Comparison of ENCODE assay signal across 11 cellular contexts in the genomic region with DNA sequence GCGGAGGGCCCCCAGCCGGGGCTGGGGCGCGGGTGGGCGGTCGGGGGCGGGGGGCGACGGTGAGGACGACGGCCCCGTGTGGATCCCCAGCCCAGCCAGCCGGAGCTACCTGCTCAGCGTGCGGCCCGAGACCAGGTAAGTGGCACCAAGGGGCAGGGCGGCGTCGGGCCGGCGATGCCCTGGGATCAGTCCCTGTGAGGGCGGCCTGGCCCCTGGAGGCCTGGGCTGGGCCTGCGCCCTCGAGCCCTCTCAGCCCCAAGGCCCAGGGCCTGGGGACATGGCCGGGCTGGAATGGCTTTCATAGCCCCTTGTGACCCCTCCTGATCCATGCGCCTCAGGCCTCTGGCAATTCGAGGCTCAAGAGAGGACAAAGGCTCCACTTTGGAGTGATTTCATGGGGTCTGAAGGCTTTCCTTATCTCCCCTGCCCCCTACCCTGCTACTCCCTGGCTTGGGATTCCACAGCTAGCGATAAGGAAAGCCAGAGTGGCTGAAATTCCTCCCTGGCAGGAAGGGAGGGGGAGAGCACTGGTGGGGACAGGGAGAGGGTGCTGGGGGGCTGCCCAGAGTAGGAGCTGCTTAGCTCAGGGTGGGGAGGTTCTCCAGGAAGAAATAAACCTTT. TPM values are rescaled to one million over a fixed set of nuclear protein-coding genes. Genes with fewer than 3 reads are reported as not detected.
DNase-seq lines count a peak whose midpoint lies in the region; ATAC-seq and TF ChIP-seq lines count a peak whose summit lies in the region.
"Had no signal": no experiment of that assay in that cellular context is flagged by ENCODE, and none has a peak within 500 bp of the region (broad histone marks: within the 10 kb centered on the region; RNA-seq: fewer than 3 reads in every experiment).

No MANE protein-coding gene starts in this region.

- POLR2A ChIA-PET in WTC11 (lab: Charles Lee), result interaction anchor here (0.7 to 1.0 kb wide), 2 partner anchors 85 to 163 kb away, joined by 3 read pairs; no protein-coding TSS in a partner anchor
- POLR2A ChIA-PET in CD8-positive, alpha-beta memory T cell (lab: Charles Lee), result no interaction called here

- no peak for TF ChIP-seq CTCF in 22Rv1 (IDR thresholded peaks at IDR 0.05)
- no peak for TF ChIP-seq CTCF in WTC11 (IDR thresholded peaks at IDR 0.05)
- no peak for TF ChIP-seq CTCF in heart right ventricle (IDR thresholded peaks at IDR 0.05)
- no peak for TF ChIP-seq CTCF in nephron progenitor cell (IDR thresholded peaks at IDR 0.05)

- no peaks in the 10 kb centered on the region for H3K27me3 ChIP-seq in heart right ventricle
- no peaks in the 10 kb centered on the region for H3K27me3 ChIP-seq in CD8-positive, alpha-beta memory T cell (ENCODE audit: insufficient read depth, low read length, poor library complexity, severe bottlenecking)

- H3K9me3 ChIP-seq in heart right ventricle, result no peaks in the 10 kb centered on the region
- H3K9me3 ChIP-seq in CD8-positive, alpha-beta memory T cell (ENCODE audit: low read length), result no peaks in the 10 kb centered on the region

- peaks cover 0 to 4% (median 0%) of the 10 kb centered on the region in 9 donors for H3K36me3 ChIP-seq in heart right ventricle
- no peaks in the 10 kb centered on the region for H3K36me3 ChIP-seq in CD8-positive, alpha-beta memory T cell (ENCODE audit: insufficient read depth, low read length)

- H3K4me1 Mint-ChIP-seq in WTC11 (peaks cover 41% of the 10 kb centered on the region), nephron progenitor cell (peaks cover 44% of the 10 kb centered on the region)
- H3K4me1 Mint-ChIP-seq in CD8-positive, alpha-beta memory T cell, result peaks cover 5 to 11% (median 10%) of the 10 kb centered on the region in 3 donors

- H3K27ac ChIP-seq in 22Rv1 (peak overlapping the region; percentile 73), heart right ventricle (peak overlapping the region; percentile 91 to 99 (median 96))
- H3K27ac ChIP-seq in CD8-positive, alpha-beta memory T cell (ENCODE audit: low read depth, low read length), result no peak overlapping the region
- H3K27ac ChIP-seq: KMS-11 had no signal

- CTCF ChIA-PET in WTC11 (lab: Charles Lee), result interaction anchor here (0.6 to 2.7 kb wide), 17 partner anchors 9 to 255 kb away, joined by 3 to 10 read pairs (median 3); a partner anchor contains a TSS
- CTCF ChIA-PET in CD8-positive, alpha-beta memory T cell (lab: Charles Lee), result no interaction called here

- H3K27me3 Mint-ChIP-seq in WTC11 (ENCODE audit: low read depth), result peaks cover 7% of the 10 kb centered on the region
- H3K27me3 Mint-ChIP-seq in nephron progenitor cell (ENCODE audit: low read depth, poor library complexity), result peaks cover 17% of the 10 kb centered on the region
- H3K27me3 Mint-ChIP-seq in CD8-positive, alpha-beta memory T cell, result peaks cover 11 to 18% of the 10 kb centered on the region in 2 donors

- H3K36me3 Mint-ChIP-seq in WTC11, result no peaks in the 10 kb centered on the region; the same call in 1 of the 2 replicates
- no peaks in the 10 kb centered on the region for H3K36me3 Mint-ChIP-seq in nephron progenitor cell (ENCODE audit: low read depth)
- no peaks in the 10 kb centered on the region for H3K36me3 Mint-ChIP-seq in CD8-positive, alpha-beta memory T cell

- peak; percentile 75 for ATAC-seq in WTC11
- ATAC-seq in heart right ventricle, result peak; percentile 18 to 45 (median 30)
- ATAC-seq in GM21360 (IDR thresholded peaks at IDR 0.05; ENCODE audit: unreplicated experiment), result no peak
- ATAC-seq in GM18498 (IDR thresholded peaks at IDR 0.05; ENCODE audit: unreplicated experiment), result no peak
- no peak for ATAC-seq in HG02981 (IDR thresholded peaks at IDR 0.05; ENCODE audit: unreplicated experiment)

- intact Hi-C loops in heart right ventricle (cut with DNase I), result loop anchor here in 8 of 10 donors (5.0 to 10.0 kb wide), 6 partner anchors 63 to 223 kb away; a partner anchor contains a TSS

- H3K4me3 Mint-ChIP-seq in WTC11 (peak overlapping the region; percentile 72), nephron progenitor cell (peak overlapping the region; percentile 81)
- H3K4me3 Mint-ChIP-seq in CD8-positive, alpha-beta memory T cell, result no peak overlapping the region

- peak overlapping the region; percentile 31 to 73 (median 64) for H3K4me3 ChIP-seq in heart right ventricle
- no peak overlapping the region for H3K4me3 ChIP-seq in CD8-positive, alpha-beta memory T cell (ENCODE audit: low read length)

- 11 to 14% methylated on average over 28 of the region's 28 CpGs for WGBS in heart right ventricle, 2 donors

- H3K27ac Mint-ChIP-seq in WTC11 (peak overlapping the region; percentile 91; the same call in 1 of the 2 replicates), nephron progenitor cell (peak overlapping the region; percentile 96)
- no peak overlapping the region for H3K27ac Mint-ChIP-seq in CD8-positive, alpha-beta memory T cell

- H3K4me1 ChIP-seq in heart right ventricle, result peaks cover 14 to 69% (median 61%) of the 10 kb centered on the region in 9 donors
- H3K4me1 ChIP-seq in CD8-positive, alpha-beta memory T cell (ENCODE audit: insufficient read depth, low read length), result peaks cover 8% of the 10 kb centered on the region

- peak; percentile 55 for DNase-seq in WTC11 (ENCODE audit: low spot score)
- DNase-seq in heart right ventricle, result no peak
- DNase-seq in nephron progenitor cell, result peak; percentile 18
- no peak for DNase-seq in CD8-positive, alpha-beta memory T cell
- DNase-seq: activated CD8-positive, alpha-beta memory T cell treated with anti-CD3 and anti-CD28 coated beads, Interleukin-2, amount 50 U/mL, for 48 hours; RPMI8226 had no signal

- H3K9me3 Mint-ChIP-seq in WTC11, result no peaks in the 10 kb centered on the region
- H3K9me3 Mint-ChIP-seq in nephron progenitor cell, result no peaks in the 10 kb centered on the region
- H3K9me3 Mint-ChIP-seq in CD8-positive, alpha-beta memory T cell, result no peaks in the 10 kb centered on the region

TF ChIP-seq in WTC11, 78 proteins besides CTCF, POLR2A, EP300 and RAD21 (continues in another document):
- TF ChIP-seq, protein P1, sequence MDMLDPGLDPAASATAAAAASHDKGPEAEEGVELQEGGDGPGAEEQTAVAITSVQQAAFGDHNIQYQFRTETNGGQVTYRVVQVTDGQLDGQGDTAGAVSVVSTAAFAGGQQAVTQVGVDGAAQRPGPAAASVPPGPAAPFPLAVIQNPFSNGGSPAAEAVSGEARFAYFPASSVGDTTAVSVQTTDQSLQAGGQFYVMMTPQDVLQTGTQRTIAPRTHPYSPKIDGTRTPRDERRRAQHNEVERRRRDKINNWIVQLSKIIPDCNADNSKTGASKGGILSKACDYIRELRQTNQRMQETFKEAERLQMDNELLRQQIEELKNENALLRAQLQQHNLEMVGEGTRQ (CRISPR knock-in tag; IDR thresholded peaks at IDR 0.05), result no peak
- TF ChIP-seq ZNF219 (CRISPR knock-in tag; IDR thresholded peaks at IDR 0.05; ENCODE audit: borderline replicate concordance), result peak; percentile 78; the same call in 1 of the 2 replicates
- TF ChIP-seq SOX15 (CRISPR knock-in tag; IDR thresholded peaks at IDR 0.05), result no peak
- TF ChIP-seq, protein P2, sequence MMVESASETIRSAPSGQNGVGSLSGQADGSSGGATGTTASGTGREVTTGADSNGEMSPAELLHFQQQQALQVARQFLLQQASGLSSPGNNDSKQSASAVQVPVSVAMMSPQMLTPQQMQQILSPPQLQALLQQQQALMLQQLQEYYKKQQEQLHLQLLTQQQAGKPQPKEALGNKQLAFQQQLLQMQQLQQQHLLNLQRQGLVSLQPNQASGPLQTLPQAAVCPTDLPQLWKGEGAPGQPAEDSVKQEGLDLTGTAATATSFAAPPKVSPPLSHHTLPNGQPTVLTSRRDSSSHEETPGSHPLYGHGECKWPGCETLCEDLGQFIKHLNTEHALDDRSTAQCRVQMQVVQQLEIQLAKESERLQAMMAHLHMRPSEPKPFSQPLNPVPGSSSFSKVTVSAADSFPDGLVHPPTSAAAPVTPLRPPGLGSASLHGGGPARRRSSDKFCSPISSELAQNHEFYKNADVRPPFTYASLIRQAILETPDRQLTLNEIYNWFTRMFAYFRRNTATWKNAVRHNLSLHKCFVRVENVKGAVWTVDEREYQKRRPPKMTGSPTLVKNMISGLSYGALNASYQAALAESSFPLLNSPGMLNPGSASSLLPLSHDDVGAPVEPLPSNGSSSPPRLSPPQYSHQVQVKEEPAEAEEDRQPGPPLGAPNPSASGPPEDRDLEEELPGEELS (CRISPR knock-in tag; IDR thresholded peaks at IDR 0.05), result peak; percentile 37; the same call in 1 of the 2 replicates
- TF ChIP-seq, protein P3, sequence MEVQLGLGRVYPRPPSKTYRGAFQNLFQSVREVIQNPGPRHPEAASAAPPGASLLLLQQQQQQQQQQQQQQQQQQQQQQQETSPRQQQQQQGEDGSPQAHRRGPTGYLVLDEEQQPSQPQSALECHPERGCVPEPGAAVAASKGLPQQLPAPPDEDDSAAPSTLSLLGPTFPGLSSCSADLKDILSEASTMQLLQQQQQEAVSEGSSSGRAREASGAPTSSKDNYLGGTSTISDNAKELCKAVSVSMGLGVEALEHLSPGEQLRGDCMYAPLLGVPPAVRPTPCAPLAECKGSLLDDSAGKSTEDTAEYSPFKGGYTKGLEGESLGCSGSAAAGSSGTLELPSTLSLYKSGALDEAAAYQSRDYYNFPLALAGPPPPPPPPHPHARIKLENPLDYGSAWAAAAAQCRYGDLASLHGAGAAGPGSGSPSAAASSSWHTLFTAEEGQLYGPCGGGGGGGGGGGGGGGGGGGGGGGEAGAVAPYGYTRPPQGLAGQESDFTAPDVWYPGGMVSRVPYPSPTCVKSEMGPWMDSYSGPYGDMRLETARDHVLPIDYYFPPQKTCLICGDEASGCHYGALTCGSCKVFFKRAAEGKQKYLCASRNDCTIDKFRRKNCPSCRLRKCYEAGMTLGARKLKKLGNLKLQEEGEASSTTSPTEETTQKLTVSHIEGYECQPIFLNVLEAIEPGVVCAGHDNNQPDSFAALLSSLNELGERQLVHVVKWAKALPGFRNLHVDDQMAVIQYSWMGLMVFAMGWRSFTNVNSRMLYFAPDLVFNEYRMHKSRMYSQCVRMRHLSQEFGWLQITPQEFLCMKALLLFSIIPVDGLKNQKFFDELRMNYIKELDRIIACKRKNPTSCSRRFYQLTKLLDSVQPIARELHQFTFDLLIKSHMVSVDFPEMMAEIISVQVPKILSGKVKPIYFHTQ (CRISPR knock-in tag; IDR thresholded peaks at IDR 0.05), result no peak

RNA-seq across cellular contexts. Expression of a gene that starts 0.4 kb away (rescaled TPM):
- total RNA-seq in WTC11 (2021), result 16.5 to 23.0 TPM (median 20.9 TPM) in 3 replicates
- total RNA-seq in heart right ventricle, result 100 to 1,000 TPM; 112 to 268 (median 191) TPM
- 100 to 1,000 TPM in 1 of 2 donors, 10 to 100 TPM in 1; 35.1 to 110 TPM for polyA plus RNA-seq in heart right ventricle
- total RNA-seq in CD8-positive, alpha-beta memory T cell, result under 1 TPM; 0.07 to 0.18 TPM
- polyA plus RNA-seq in CD8-positive, alpha-beta memory T cell, result 0.03 TPM

Comparison
In these comparisons a context has a peak if more than half of its experiments do, and no peak if none do; other contexts are left out.
1. ATAC-seq: peak in WTC11 (single experiment) and heart right ventricle (8 of 8); none in GM21360 (single experiment), GM18498 (single experiment) and HG02981 (single experiment).
2. DNase-seq: peak in WTC11 (single experiment) and nephron progenitor cell (single experiment); none in heart right ventricle (0 of 2) and CD8-positive, alpha-beta memory T cell (0 of 5).
3. H3K27ac Mint-ChIP-seq: peak in WTC11 (single experiment) and nephron progenitor cell (single experiment); none in CD8-positive, alpha-beta memory T cell (0 of 8).
4. H3K4me3 Mint-ChIP-seq: peak in WTC11 (single experiment) and nephron progenitor cell (single experiment); none in CD8-positive, alpha-beta memory T cell (0 of 7).
5. RNA of a gene that starts 0.4 kb away (total RNA-seq): 112 to 268 TPM in heart right ventricle and 16.5 to 23.0 TPM in WTC11; 0.07 to 0.18 TPM in CD8-positive, alpha-beta memory T cell; every median in the first group is over 10 times any median in the second.